ENCODE assay signal across 9 cellular contexts in genomic region chr11:62600367-62601113, GRCh38. TPM values are rescaled to one million over a fixed set of nuclear protein-coding genes. Genes with fewer than 3 reads are reported as not detected.
DNase-seq lines count a peak whose midpoint lies in the region; ATAC-seq and FAIRE-seq lines count a peak whose summit lies in the region.
"Had no signal": no experiment of that assay in that cellular context is flagged by ENCODE, and none has a peak within 500 bp of the region (broad histone marks: within the 10 kb centered on the region; RNA-seq: fewer than 3 reads in every experiment).

No MANE protein-coding gene starts in this region.

- H3K4me3 ChIP-seq in SJCRH30 (peak overlapping the region; percentile 94), esophagus (ENCODE audit: low read depth in 1 of 2, low read length in 2 of 2) (peak overlapping the region; percentile 82 to 97), rectal smooth muscle tissue (ENCODE audit: low read length) (peak overlapping the region; percentile 76)

- H3K27ac ChIP-seq in SJCRH30: peak overlapping the region; percentile 83
- H3K27ac ChIP-seq in esophagus (ENCODE audit: low read depth in 2 of 2, low read length in 1 of 2): peak overlapping the region; percentile 91 to 99
- H3K27ac ChIP-seq in rectal smooth muscle tissue (ENCODE audit: low read depth, low read length): peak overlapping the region; percentile 92

- H3K36me3 ChIP-seq in SJCRH30 (peaks cover 36% of the 10 kb centered on the region), esophagus (ENCODE audit: control insufficient read depth in 2 of 2, insufficient read depth in 2 of 2, low read length in 1 of 2) (peaks cover 8 to 38% of the 10 kb centered on the region in 2 donors), rectal smooth muscle tissue (ENCODE audit: control insufficient read depth, insufficient read depth, low read length) (peaks cover 26% of the 10 kb centered on the region)

- DNase-seq in SJCRH30 (no peak), amniotic stem cell (lab: John Stamatoyannopoulos, UW) (no peak), frontal cortex (ENCODE audit: low spot score in 2 of 2) (no peak), NCI-H2107 (lab: John Stamatoyannopoulos, UW) (no peak)

- H3K9ac ChIP-seq in rectal smooth muscle tissue (ENCODE audit: low read length): peak overlapping the region; percentile 82

- H3K27me3 ChIP-seq in SJCRH30: no peaks in the 10 kb centered on the region
- H3K27me3 ChIP-seq in esophagus (ENCODE audit: control insufficient read depth in 1 of 2, insufficient read depth in 2 of 2, low read length in 2 of 2): no peaks in the 10 kb centered on the region
- no peaks in the 10 kb centered on the region for H3K27me3 ChIP-seq in rectal smooth muscle tissue (ENCODE audit: control insufficient read depth, insufficient read depth, low read length)

- H3K4me1 ChIP-seq in SJCRH30: peaks cover 12% of the 10 kb centered on the region
- H3K4me1 ChIP-seq in esophagus (ENCODE audit: control insufficient read depth in 2 of 2, insufficient read depth in 2 of 2, low read length in 1 of 2): peaks cover 2 to 6% of the 10 kb centered on the region in 2 donors
- peaks cover 23% of the 10 kb centered on the region for H3K4me1 ChIP-seq in rectal smooth muscle tissue (ENCODE audit: control insufficient read depth, insufficient read depth, low read length)

- 1 to 2% methylated on average over 25 of the region's 25 CpGs for WGBS in esophagus, 2 donors

- no peak for FAIRE-seq in frontal cortex (lab: Jason Lieb, UNC)
- FAIRE-seq: TTC549 had no signal

- H3K9me3 ChIP-seq in SJCRH30 (replicated peaks) (no peaks in the 10 kb centered on the region), esophagus (ENCODE audit: control insufficient read depth in 2 of 2, insufficient read depth in 1 of 2, low read depth in 1 of 2, low read length in 1 of 2) (no peaks in the 10 kb centered on the region)

- ATAC-seq in GM21723 (IDR thresholded peaks at IDR 0.05; ENCODE audit: unreplicated experiment): peak; percentile 2
- ATAC-seq in GM18502 (IDR thresholded peaks at IDR 0.05; ENCODE audit: poor library complexity, unreplicated experiment): no peak

RNA-seq across cellular contexts. Expression of gene MTA2, which starts 1.1 kb away (rescaled TPM):
- 106 and 107 TPM in 2 replicates for total RNA-seq in SJCRH30 (2014; rRNA removed; shearing (Covaris generic))
- polyA plus RNA-seq in esophagus: 10 to 100 TPM; 76.2 to 90.4 TPM
- total RNA-seq in frontal cortex: 154 TPM

RNA-seq across cellular contexts. Expression of gene TUT1, which starts 9.2 kb away (rescaled TPM):
- total RNA-seq in SJCRH30 (2014; rRNA removed; shearing (Covaris generic)): 8.8 and 9.1 TPM in 2 replicates
- polyA plus RNA-seq in esophagus: 10 to 100 TPM in 1 of 2 donors, 1 to 10 TPM in 1; 9.0 to 15.2 TPM
- total RNA-seq in frontal cortex: 4.5 TPM

RNA-seq across cellular contexts. Expression of gene EML3, which starts 12.0 kb away (rescaled TPM):
- total RNA-seq in SJCRH30 (2014; rRNA removed; shearing (Covaris generic)): 5.8 and 8.9 TPM in 2 replicates
- polyA plus RNA-seq in esophagus: 100 to 1,000 TPM in 1 of 2 donors, 10 to 100 TPM in 1; 79.0 to 107 TPM
- 4.9 TPM for total RNA-seq in frontal cortex

RNA-seq across cellular contexts. Expression of gene ROM1, which starts 12.5 kb away (rescaled TPM):
- 0.46 and 0.51 TPM in 2 replicates for total RNA-seq in SJCRH30 (2014; rRNA removed; shearing (Covaris generic))
- polyA plus RNA-seq in esophagus: 10 to 100 TPM in 1 of 2 donors, 1 to 10 TPM in 1; 7.4 to 10.5 TPM
- 1.2 TPM for total RNA-seq in frontal cortex

RNA-seq across cellular contexts. Expression of gene B3GAT3, which starts 21.2 kb away (rescaled TPM):
- 23.4 and 28.2 TPM in 2 replicates for total RNA-seq in SJCRH30 (2014; rRNA removed; shearing (Covaris generic))
- 10 to 100 TPM; 14.9 to 25.4 TPM for polyA plus RNA-seq in esophagus
- 21.6 TPM for total RNA-seq in frontal cortex
